In the genomic region with DNA sequence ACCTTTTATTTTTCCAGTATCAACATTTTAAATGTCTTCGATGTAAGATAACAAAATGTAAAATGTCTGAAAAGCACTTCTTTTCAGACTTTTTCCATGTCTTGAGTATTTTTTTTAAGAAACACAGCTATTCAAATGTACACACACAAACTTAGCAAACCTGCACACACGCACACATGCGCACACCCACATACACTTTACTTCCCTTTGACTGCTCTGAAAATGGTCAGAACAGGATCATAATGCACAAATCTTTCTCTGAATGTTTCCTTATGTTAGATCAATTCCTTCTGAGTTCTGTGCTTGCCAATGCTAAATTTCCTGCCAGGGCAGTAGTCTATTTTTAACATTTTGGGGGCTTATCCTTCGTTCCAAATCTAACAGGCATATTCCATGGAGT, we compare ENCODE assay signal across 14 cellular contexts.
"Had no signal": no experiment of that assay in that cellular context is flagged by ENCODE, and none has a peak within 500 bp of the region (broad histone marks: within the 10 kb centered on the region; RNA-seq: fewer than 3 reads in every experiment).

No MANE protein-coding gene starts in this region.

- H3K27me3 ChIP-seq: upper lobe of left lung had no signal

- H3K27ac Mint-ChIP-seq: mesothelial cell of epicardium; stimulated activated naive B cell treated with anti-CD40 and anti-IgM and Interleukin-4, amounts not matched to agents 10 μg/mL and 1 μg/mL and 100 μg/mL, for 72 hours had no signal

- H3K4me3 Mint-ChIP-seq: brain, mesothelial cell of epicardium had no signal

- DNase-seq: activated B cell treated with CpG ODN at 0.5 μM for 24 hours; activated CD4-positive, alpha-beta T cell treated with anti-CD3 and anti-CD28 coated beads, Interleukin-2, amount 50 U/mL, for 1 hour; activated effector memory CD4-positive, alpha-beta T cell treated with Interleukin-2 at 50 U/mL for 16 hours; amygdala; cerebellar nuclear complex; left cardiac atrium; lower lobe of right lung; right cardiac atrium had no signal

- H3K27ac ChIP-seq: lower lobe of right lung had no signal

- H3K27me3 Mint-ChIP-seq: activated B cell treated with CpG ODN at 0.5 μM for 24 hours; brain; stimulated activated naive B cell treated with anti-CD40 and anti-IgM and Interleukin-4, amounts not matched to agents 10 μg/mL and 1 μg/mL and 100 μg/mL, for 72 hours had no signal

- H3K36me3 Mint-ChIP-seq: activated naive CD4-positive, alpha-beta T cell treated with anti-CD3 and anti-CD28 coated beads, Interleukin-2, amount 50 U/mL, for 24 hours had no signal

- H3K4me3 ChIP-seq: lower lobe of right lung, upper lobe of left lung had no signal

- H3K9me3 Mint-ChIP-seq: activated B cell treated with CpG ODN at 0.5 μM for 24 hours; activated naive CD4-positive, alpha-beta T cell treated with anti-CD3 and anti-CD28 coated beads, Interleukin-2, amount 50 U/mL, for 24 hours; brain; stimulated activated naive B cell treated with anti-CD40 and anti-IgM and Interleukin-4, amounts not matched to agents 10 μg/mL and 1 μg/mL and 100 μg/mL, for 72 hours had no signal

- FAIRE-seq: endometrium had no signal

- H3K9me3 ChIP-seq: lower lobe of right lung, upper lobe of left lung had no signal
